Comparison of ENCODE assay signal across 16 cellular contexts in the genomic region with DNA sequence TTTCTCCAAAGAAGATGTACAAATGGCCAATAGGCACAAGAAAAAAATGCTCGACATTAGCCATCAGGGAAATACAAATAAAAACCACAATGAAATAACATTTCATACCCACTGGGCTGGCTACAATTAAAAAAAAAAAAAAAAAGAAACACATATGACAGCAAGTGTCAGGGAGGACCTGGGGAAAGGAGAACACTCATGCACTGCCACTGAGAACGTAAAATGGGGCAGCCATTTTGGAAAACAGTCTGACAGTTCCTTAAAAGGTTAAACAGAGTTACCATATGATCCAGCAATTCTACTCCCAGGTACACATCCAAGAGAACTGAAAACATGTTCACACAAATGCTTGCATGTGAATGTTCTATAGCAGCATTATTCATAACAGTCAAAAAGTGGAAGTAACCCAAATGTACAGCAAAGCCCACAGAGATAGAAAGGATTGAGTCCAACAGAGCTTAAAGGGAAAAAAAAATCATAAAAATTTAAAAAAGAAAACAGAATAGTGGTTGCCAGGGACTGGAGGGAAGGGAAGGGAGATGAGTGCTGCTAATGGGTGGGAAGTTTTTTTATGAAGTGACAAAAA. TPM values are rescaled to one million over a fixed set of nuclear protein-coding genes. Genes with fewer than 3 reads are reported as not detected.
DNase-seq lines count a peak whose midpoint lies in the region; ATAC-seq and TF ChIP-seq lines count a peak whose summit lies in the region.
"Had no signal": no experiment of that assay in that cellular context is flagged by ENCODE, and none has a peak within 500 bp of the region (broad histone marks: within the 10 kb centered on the region; RNA-seq: fewer than 3 reads in every experiment).

No MANE protein-coding gene starts in this region.

- no peak for DNase-seq in stimulated activated naive CD8-positive, alpha-beta T cell treated with anti-CD3 and anti-CD28 coated beads, Interleukin-15, amount 100 ng/mL, for 72 hours
- DNase-seq in stimulated activated naive CD8-positive, alpha-beta T cell treated with anti-CD3 and anti-CD28 coated beads, Interleukin-15, Interleukin-2, amounts not matched to agents 100 U/mL and 50 U/mL, for 24 hours: no peak
- peak; percentile 26 for DNase-seq in OCI-M1 (lab: John Stamatoyannopoulos, UW)
- DNase-seq in glutamatergic neuron: no peak
- DNase-seq in NCI-H1694 (lab: John Stamatoyannopoulos, UW): no peak
- DNase-seq in AG08396 (ENCODE audit: low spot score): no peak
- DNase-seq: activated CD4-positive, alpha-beta T cell treated with anti-CD3 and anti-CD28 coated beads for 4 hours; activated naive CD4-positive, alpha-beta T cell treated with Interleukin-2 at 50 U/mL for 16 hours; DMS79 treated with DMSO at 0.1 percent for 48 hours; effector CD8-positive, alpha-beta T cell; left cardiac atrium; naive thymus-derived CD8-positive, alpha-beta T cell; NCI-H1092 treated with DMSO at 0.1 percent for 48 hours; NCI-H524; sigmoid colon had no signal

- no peak for ATAC-seq in stimulated activated naive CD8-positive, alpha-beta T cell treated with anti-CD3 and anti-CD28 coated beads, Interleukin-15, amount 100 ng/mL, for 72 hours
- no peak for ATAC-seq in stimulated activated naive CD8-positive, alpha-beta T cell treated with anti-CD3 and anti-CD28 coated beads, Interleukin-15, Interleukin-2, amounts not matched to agents 100 U/mL and 50 U/mL, for 24 hours
- no peak for ATAC-seq in HG03108 (IDR thresholded peaks at IDR 0.05; ENCODE audit: unreplicated experiment)
- ATAC-seq: left cardiac atrium; naive thymus-derived CD8-positive, alpha-beta T cell had no signal

- no peaks in the 10 kb centered on the region for H3K27me3 Mint-ChIP-seq in stimulated activated naive CD8-positive, alpha-beta T cell treated with anti-CD3 and anti-CD28 coated beads, Interleukin-15, amount 100 ng/mL, for 72 hours
- H3K27me3 Mint-ChIP-seq in glutamatergic neuron (ENCODE audit: unreplicated experiment): no peaks in the 10 kb centered on the region
- H3K27me3 Mint-ChIP-seq: naive thymus-derived CD8-positive, alpha-beta T cell had no signal

- H3K4me1 Mint-ChIP-seq in stimulated activated naive CD8-positive, alpha-beta T cell treated with anti-CD3 and anti-CD28 coated beads, Interleukin-15, amount 100 ng/mL, for 72 hours: peaks cover 82% of the 10 kb centered on the region
- peaks cover 43% of the 10 kb centered on the region for H3K4me1 Mint-ChIP-seq in glutamatergic neuron (ENCODE audit: low read depth, unreplicated experiment)

- H3K36me3 Mint-ChIP-seq in glutamatergic neuron (ENCODE audit: unreplicated experiment): no peaks in the 10 kb centered on the region

- no peaks in the 10 kb centered on the region for H3K9me3 Mint-ChIP-seq in stimulated activated naive CD8-positive, alpha-beta T cell treated with anti-CD3 and anti-CD28 coated beads, Interleukin-15, amount 100 ng/mL, for 72 hours
- peaks cover 12% of the 10 kb centered on the region for H3K9me3 Mint-ChIP-seq in glutamatergic neuron (ENCODE audit: unreplicated experiment)
- H3K9me3 Mint-ChIP-seq: naive thymus-derived CD8-positive, alpha-beta T cell had no signal

- peak overlapping the region; percentile 6 to 54 for H3K27ac Mint-ChIP-seq in stimulated activated naive CD8-positive, alpha-beta T cell treated with anti-CD3 and anti-CD28 coated beads, Interleukin-15, amount 100 ng/mL, for 72 hours
- H3K27ac Mint-ChIP-seq in glutamatergic neuron (ENCODE audit: unreplicated experiment): peak overlapping the region; percentile 57

- no peak overlapping the region for H3K4me3 Mint-ChIP-seq in stimulated activated naive CD8-positive, alpha-beta T cell treated with anti-CD3 and anti-CD28 coated beads, Interleukin-15, amount 100 ng/mL, for 72 hours
- peak overlapping the region; percentile 15 for H3K4me3 Mint-ChIP-seq in glutamatergic neuron (ENCODE audit: unreplicated experiment)

- no peak for TF ChIP-seq CTCF in glutamatergic neuron (IDR thresholded peaks at IDR 0.05; ENCODE audit: partially characterized antibody, unreplicated experiment)

RNA-seq across cellular contexts. Expression of a gene that starts 48.4 kb away (rescaled TPM):
- 15.9 TPM for total RNA-seq in glutamatergic neuron (ENCODE audit: unreplicated experiment)
